Comparison of ENCODE assay signal across 2 cellular contexts in genomic region chr1:9481048-9481447, GRCh38.
A peak's percentile ranks its signal among the peaks of the same experiment; 100 is the strongest.
TF ChIP-seq lines count a peak whose summit lies in the region.

No MANE protein-coding gene starts in this region.

TF ChIP-seq in HepG2, 621 proteins besides CTCF, POLR2A, EP300 and RAD21 (continued from another document):
- peak; percentile 33; the same call in 1 of the 2 replicates for TF ChIP-seq ZNF687 (CRISPR knock-in tag; IDR thresholded peaks at IDR 0.05)
- TF ChIP-seq USF2 (IDR thresholded peaks at IDR 0.05; ENCODE audit: low read depth, low read length), result no peak
- TF ChIP-seq USF2 (CRISPR knock-in tag; IDR thresholded peaks at IDR 0.05; ENCODE audit: borderline replicate concordance), result no peak
- TF ChIP-seq SRY (CRISPR knock-in tag; IDR thresholded peaks at IDR 0.05), result no peak

TF ChIP-seq in WTC11, 78 proteins besides CTCF, POLR2A, EP300 and RAD21 (continued from another document):
- TF ChIP-seq E2F1 (CRISPR knock-in tag; IDR thresholded peaks at IDR 0.05), result no peak
- TF ChIP-seq USF2 (CRISPR knock-in tag; IDR thresholded peaks at IDR 0.05), result no peak
- TF ChIP-seq FOXJ3 (CRISPR knock-in tag; IDR thresholded peaks at IDR 0.05; ENCODE audit: borderline replicate concordance), result no peak
- TF ChIP-seq ETV6 (CRISPR knock-in tag; IDR thresholded peaks at IDR 0.05), result no peak
- TF ChIP-seq ZNF396 (CRISPR knock-in tag; IDR thresholded peaks at IDR 0.05; ENCODE audit: borderline replicate concordance), result no peak
